Comparison of ENCODE assay signal across 8 cellular contexts in genomic region chr19:37172368-37173366, GRCh38.
DNase-seq lines count a peak whose midpoint lies in the region; ATAC-seq, FAIRE-seq and TF ChIP-seq lines count a peak whose summit lies in the region.

TSS of gene ZNF585A (minus strand) at chr19:37172695. CDS start at chr19:37169910, 2,785 bp downstream.

- FAIRE-seq in colon (lab: Jason Lieb, UNC): peak; percentile 97

- peak; percentile 67 for TF ChIP-seq POLR2A in GM19099 (IDR thresholded peaks at IDR 0.05; ENCODE audit: extremely low read depth, insufficient read length, low read depth)

- DNase-seq in AG20443 (ENCODE audit: low spot score): peak; percentile 97
- DNase-seq in NCI-H446 treated with DMSO at 0.1 percent for 48 hours (lab: John Stamatoyannopoulos, UW): peak; percentile 77
- DNase-seq in activated CD4-positive, alpha-beta T cell treated with anti-CD3 and anti-CD28 coated beads for 48 hours: peak; percentile 89
- peak; percentile 97 for DNase-seq in kidney tubule cell (ENCODE audit: low spot score)
- peak; percentile 76 to 78 for DNase-seq in stimulated activated CD4-positive, alpha-beta T cell treated with anti-CD3 and anti-CD28 coated beads, Interleukin-15, amount 100 ng/mL, for 48 hours (ENCODE audit: low read depth in 2 of 2)

- ATAC-seq in HG03378 (IDR thresholded peaks at IDR 0.05; ENCODE audit: unreplicated experiment): peak; percentile 88

Comparison
In these comparisons a context has a peak if more than half of its experiments do, and no peak if none do; other contexts are left out.
1. Peak in every context shown above with its lines: DNase-seq and ATAC-seq.